ENCODE assay signal across 8 cellular contexts in genomic region chr1:45499415-45499769, GRCh38. TPM values are rescaled to one million over a fixed set of nuclear protein-coding genes. Genes with fewer than 3 reads are reported as not detected.
DNase-seq lines count a peak whose midpoint lies in the region; ATAC-seq lines count a peak whose summit lies in the region.

No MANE protein-coding gene starts in this region.

- H3K4me1 ChIP-seq in mucosa of stomach (ENCODE audit: control insufficient read depth, insufficient read depth, low read length), result peaks cover 5% of the 10 kb centered on the region

- peak overlapping the region; percentile 54 for H3K9ac ChIP-seq in mucosa of stomach (ENCODE audit: low read length)

- H3K4me3 ChIP-seq in mucosa of stomach (ENCODE audit: low read length), result peak overlapping the region; percentile 48

- H3K4me1 Mint-ChIP-seq in IgD-negative memory B cell, result peaks cover 17 to 26% (median 23%) of the 10 kb centered on the region in 3 donors

- H3K27me3 ChIP-seq in mucosa of stomach (ENCODE audit: control insufficient read depth, insufficient read depth, low read length), result no peaks in the 10 kb centered on the region

- H3K9me3 ChIP-seq in mucosa of stomach (ENCODE audit: control insufficient read depth, low read length), result no peaks in the 10 kb centered on the region

- H3K36me3 ChIP-seq in mucosa of stomach (ENCODE audit: control insufficient read depth, insufficient read depth, low read length), result no peaks in the 10 kb centered on the region

- H3K36me3 Mint-ChIP-seq in IgD-negative memory B cell, result peaks cover 2% of the 10 kb centered on the region

- H3K9me3 Mint-ChIP-seq in IgD-negative memory B cell, result no peaks in the 10 kb centered on the region

- ATAC-seq in HG02852 (IDR thresholded peaks at IDR 0.05; ENCODE audit: unreplicated experiment), result no peak

- peak overlapping the region; percentile 85 to 99 (median 98) for H3K4me3 Mint-ChIP-seq in IgD-negative memory B cell

- DNase-seq in DMS53 (lab: John Stamatoyannopoulos, UW) (peak; percentile 64), DMS53 treated with DMSO at 0.1 percent for 48 hours (lab: John Stamatoyannopoulos, UW; ENCODE audit: unreplicated experiment) (no peak), NCI-H2107 (lab: John Stamatoyannopoulos, UW) (no peak), NCI-H1092 (lab: John Stamatoyannopoulos, UW) (no peak)
- DNase-seq in central memory CD4-positive, alpha-beta T cell, result peak; percentile 12

- H3K27ac Mint-ChIP-seq in IgD-negative memory B cell, result peak overlapping the region; percentile 7 to 95 (median 86)

- no peaks in the 10 kb centered on the region for H3K27me3 Mint-ChIP-seq in IgD-negative memory B cell

RNA-seq across cellular contexts. Expression of gene CCDC163, which starts 0.5 kb away (rescaled TPM):
- polyA plus RNA-seq in IgD-negative memory B cell, result 5.2 TPM

RNA-seq across cellular contexts. Expression of gene MMACHC, which starts 0.7 kb away (rescaled TPM):
- 1.5 TPM for polyA plus RNA-seq in IgD-negative memory B cell

RNA-seq across cellular contexts. Expression of gene TESK2, which starts 8.4 kb away (rescaled TPM):
- 19.2 TPM for polyA plus RNA-seq in IgD-negative memory B cell

RNA-seq across cellular contexts. Expression of gene PRDX1, which starts 22.3 kb away (rescaled TPM):
- 264 TPM for polyA plus RNA-seq in IgD-negative memory B cell

RNA-seq across cellular contexts. Expression of gene AKR1A1, which starts 51.2 kb away (rescaled TPM):
- polyA plus RNA-seq in IgD-negative memory B cell, result 117 TPM

Comparison
In these comparisons a context has a peak if more than half of its experiments do, and no peak if none do; other contexts are left out.
1. DNase-seq: peak in DMS53 (single experiment) and central memory CD4-positive, alpha-beta T cell (single experiment); none in DMS53 treated with DMSO at 0.1 percent for 48 hours (single experiment), NCI-H2107 (single experiment) and NCI-H1092 (single experiment).